In the genomic region with DNA sequence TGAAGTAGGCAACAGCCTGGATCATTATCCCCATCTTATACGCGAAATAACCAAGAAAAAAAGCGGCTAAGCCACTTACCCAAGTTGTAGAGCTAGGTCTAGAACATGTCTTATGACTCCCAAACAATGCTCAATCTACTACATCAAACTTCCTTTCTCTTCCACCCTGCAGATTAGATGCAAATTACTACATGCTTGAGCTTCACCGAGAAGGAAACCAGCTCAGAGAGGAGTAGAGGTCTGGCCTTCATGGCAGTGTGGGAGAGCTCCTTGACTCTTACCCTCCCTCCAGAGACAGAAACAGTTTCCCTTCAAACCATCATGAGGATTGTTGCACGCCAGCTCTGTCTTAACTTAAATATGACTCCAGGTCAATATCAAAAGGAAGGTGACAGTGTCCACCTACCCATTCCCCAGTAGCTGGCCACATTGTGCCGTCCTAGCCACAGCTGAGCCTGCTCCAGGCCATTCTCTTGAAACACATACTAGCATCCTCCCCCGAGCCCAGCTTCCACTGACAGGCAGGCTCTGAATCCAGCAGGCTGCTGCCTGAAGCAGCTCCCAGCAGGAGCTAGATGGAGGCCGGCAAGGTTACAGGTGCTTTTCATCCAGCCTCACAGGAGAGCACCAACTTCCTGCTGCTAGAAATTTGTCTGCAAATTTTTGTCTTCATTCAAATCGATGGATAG, we compare ENCODE assay signal across 20 cellular contexts. TPM values are rescaled to one million over a fixed set of nuclear protein-coding genes. Genes with fewer than 3 reads are reported as not detected.
DNase-seq lines count a peak whose midpoint lies in the region; ATAC-seq and TF ChIP-seq lines count a peak whose summit lies in the region.
"Had no signal": no experiment of that assay in that cellular context is flagged by ENCODE, and none has a peak within 500 bp of the region (broad histone marks: within the 10 kb centered on the region; RNA-seq: fewer than 3 reads in every experiment).

No MANE protein-coding gene starts in this region.

- peaks cover 6% of the 10 kb centered on the region; the same call in 1 of the 2 replicates for H3K27me3 Mint-ChIP-seq in WTC11 (ENCODE audit: low read depth)

- CTCF ChIA-PET in HCT116 (lab: Charles Lee): interaction anchor here (1.1 kb wide), 1 partner anchor 21 kb away, joined by 5 read pairs; no protein-coding TSS in a partner anchor
- CTCF ChIA-PET in WTC11 (lab: Charles Lee): interaction anchor here (1.0 to 5.6 kb wide), 9 partner anchors 12 to 513 kb away, joined by 3 to 52 read pairs (median 4); no protein-coding TSS in a partner anchor
- CTCF ChIA-PET in mammary epithelial cell (lab: Charles Lee; ENCODE audit: low non-redundant PET): no interaction called here

- 0 out of 2 replicates have a peak overlapping the region, but pooled peaks have one; percentile 7 for H3K9ac ChIP-seq in HCT116 (ENCODE audit: low read length)
- no peak overlapping the region for H3K9ac ChIP-seq in mammary epithelial cell (ENCODE audit: insufficient read depth, low read length)

- DNase-seq in AML-193 (lab: John Stamatoyannopoulos, UW) (peak; percentile 23 to 43), HCT116 (ENCODE audit: low read depth, low spot score) (no peak), WTC11 (ENCODE audit: low spot score) (peak; percentile 64), mesenteric fat pad (ENCODE audit: low spot score) (peak; percentile 59), mammary epithelial cell (no peak), occipital lobe (lab: John Stamatoyannopoulos, UW) (no peak)
- DNase-seq: activated CD4-positive, alpha-beta T cell treated with anti-CD3 and anti-CD28 coated beads for 36 hours; activated CD8-positive, alpha-beta memory T cell treated with anti-CD3 and anti-CD28 coated beads, Interleukin-2, amount 50 U/mL, for 4 hours; activated naive CD4-positive, alpha-beta T cell; CD8-positive, alpha-beta memory T cell; erythroblast; NCI-H1092; nephron progenitor cell had no signal

- H3K79me2 ChIP-seq in HCT116 (ENCODE audit: insufficient read depth, low read length) (no peaks in the 10 kb centered on the region), mammary epithelial cell (ENCODE audit: insufficient read depth, low read length) (no peaks in the 10 kb centered on the region)

- no peaks in the 10 kb centered on the region for H3K27me3 ChIP-seq in HCT116 (ENCODE audit: insufficient read depth, low read length)
- no peaks in the 10 kb centered on the region for H3K27me3 ChIP-seq in mammary epithelial cell (ENCODE audit: insufficient read depth, low read length)
- H3K27me3 ChIP-seq: gastroesophageal sphincter had no signal

- H3K4me1 Mint-ChIP-seq in WTC11: peaks cover 38% of the 10 kb centered on the region
- H3K4me1 Mint-ChIP-seq: activated CD4-positive, alpha-beta T cell treated with anti-CD3 and anti-CD28 coated beads for 36 hours; CD8-positive, alpha-beta memory T cell had no signal

- no TSS peak for BruUV-seq in HCT116 (replicated peaks; lab: Mats Ljungman, UMichigan)
- no TSS peak for BruUV-seq in mammary epithelial cell (replicated peaks; lab: Mats Ljungman, UMichigan)

- no peak overlapping the region for H3K4me3 Mint-ChIP-seq in WTC11
- H3K4me3 Mint-ChIP-seq: activated CD4-positive, alpha-beta T cell treated with anti-CD3 and anti-CD28 coated beads for 36 hours; CD8-positive, alpha-beta memory T cell; nephron progenitor cell had no signal

- RAD21 ChIA-PET in HCT116 (lab: Charles Lee; ENCODE audit: low non-redundant PET in 1 of 2, low total read pairs in 2 of 2, uncharacterized antibody in 2 of 2, unreplicated experiment in 2 of 2): no interaction called here

- in situ Hi-C loops in mammary epithelial cell (cut with MboI; ENCODE audit: low sequenced_read_pairs in 2 of 2): no loop called here

- no peak for ATAC-seq in HCT116
- ATAC-seq in WTC11: peak; percentile 60
- ATAC-seq in GM18858 (IDR thresholded peaks at IDR 0.05; ENCODE audit: unreplicated experiment): no peak
- ATAC-seq in GM21576 (IDR thresholded peaks at IDR 0.05; ENCODE audit: unreplicated experiment): no peak
- ATAC-seq: activated CD4-positive, alpha-beta T cell treated with anti-CD3 and anti-CD28 coated beads for 36 hours; gastroesophageal sphincter had no signal

- TF ChIP-seq POLR2A in HCT116 (IDR thresholded peaks at IDR 0.05; ENCODE audit: borderline replicate concordance, extremely low read depth, insufficient read depth, insufficient read length): no peak

- intact Hi-C loops in HCT116 (cut with micrococcal nuclease): no loop called here
- intact Hi-C loops in mammary epithelial cell (cut with micrococcal nuclease): no loop called here

- POLR2A ChIA-PET in HCT116 (lab: Charles Lee): interaction anchor here (0.6 to 1.5 kb wide), 3 partner anchors 19 to 158 kb away, joined by 3 to 4 read pairs (median 3); partner anchors contain the start of gene HES1
- POLR2A ChIA-PET in WTC11 (lab: Charles Lee): interaction anchor here (0.6 to 1.0 kb wide), 4 partner anchors 8 to 477 kb away, joined by 3 to 5 read pairs (median 4); partner anchors contain the start of gene HES1

- H3K4me2 ChIP-seq in HCT116 (ENCODE audit: low read length): peak overlapping the region; percentile 20
- H3K4me2 ChIP-seq in mammary epithelial cell (ENCODE audit: insufficient read depth, low read depth, low read length): no peak overlapping the region

- 0 out of 2 replicates have a peak, but pooled peaks cover 3% of the 10 kb centered on the region for H3K9me3 Mint-ChIP-seq in WTC11

- H3K36me3 ChIP-seq in HCT116 (ENCODE audit: control insufficient read depth in 1 of 2, insufficient read depth in 2 of 2, low read length in 2 of 2) (no peaks in the 10 kb centered on the region), mammary epithelial cell (ENCODE audit: insufficient read depth, low read length) (no peaks in the 10 kb centered on the region)
- H3K36me3 ChIP-seq: gastroesophageal sphincter had no signal

- dilution Hi-C loops in mammary epithelial cell (cut with HindIII; ENCODE audit: low sequenced_read_pairs): no loop called here

- no peaks in the 10 kb centered on the region; the same call in 1 of the 2 replicates for H3K36me3 Mint-ChIP-seq in WTC11
- H3K36me3 Mint-ChIP-seq: CD8-positive, alpha-beta memory T cell had no signal

- H3K9me3 ChIP-seq in HCT116 (ENCODE audit: control insufficient read depth in 1 of 2, insufficient read depth in 1 of 2, low read depth in 1 of 2, low read length in 2 of 2): peaks cover 0 to 5% of the 10 kb centered on the region in 2 experiments; a peak in 1 of 4 replicates
- H3K9me3 ChIP-seq in mammary epithelial cell (replicated peaks; ENCODE audit: insufficient read depth, low read length): no peaks in the 10 kb centered on the region
- H3K9me3 ChIP-seq: gastroesophageal sphincter had no signal

- H3K4me1 ChIP-seq in HCT116 (ENCODE audit: control insufficient read depth in 1 of 2, insufficient read depth in 2 of 2, low read length in 2 of 2): peaks cover 62 to 71% of the 10 kb centered on the region in 2 experiments
- H3K4me1 ChIP-seq in mammary epithelial cell (ENCODE audit: insufficient read depth, low read length): peaks cover 18% of the 10 kb centered on the region

- H3K27ac ChIP-seq in HCT116 (ENCODE audit: low read depth, low read length) (peak overlapping the region; percentile 18), mammary epithelial cell (ENCODE audit: insufficient read depth, low read depth, low read length) (no peak overlapping the region)
- H3K27ac ChIP-seq: coronary artery, gastroesophageal sphincter had no signal

- H3K4me3 ChIP-seq in HCT116 (replicated peaks in 1 of 2; ENCODE audit: low read depth in 1 of 2, low read length in 2 of 2) (no peak overlapping the region), mammary epithelial cell (replicated peaks in 1 of 3; ENCODE audit: insufficient read depth in 1 of 3, low read depth in 2 of 3, low read length in 3 of 3) (no peak overlapping the region)
- H3K4me3 ChIP-seq: coronary artery, gastroesophageal sphincter, lung had no signal

- TF ChIP-seq RAD21 in HCT116 (IDR thresholded peaks at IDR 0.05; ENCODE audit: low read depth): no peak

- H4K20me1 ChIP-seq in HCT116 (ENCODE audit: insufficient read depth): no peaks in the 10 kb centered on the region
- H4K20me1 ChIP-seq in mammary epithelial cell (ENCODE audit: insufficient read depth, low read length): no peaks in the 10 kb centered on the region

- no peaks in the 10 kb centered on the region for H3K9me2 ChIP-seq in HCT116 (ENCODE audit: insufficient read depth)

- H2AFZ ChIP-seq in HCT116 (ENCODE audit: low read depth, low read length, poor library complexity, severe bottlenecking) (no peak overlapping the region), mammary epithelial cell (ENCODE audit: low read depth, low read length) (no peak overlapping the region)

- 66% methylated on average over 9 of the region's 9 CpGs for WGBS in mammary epithelial cell (ENCODE audit: low coverage, missing lambda C conversion rate)

- H3K27ac Mint-ChIP-seq in WTC11: peak overlapping the region; percentile 97
- H3K27ac Mint-ChIP-seq: activated CD4-positive, alpha-beta T cell treated with anti-CD3 and anti-CD28 coated beads for 36 hours had no signal

- TF ChIP-seq CTCF in HCT116 (IDR thresholded peaks at IDR 0.05 in 2 of 3, conservative IDR thresholded peaks at IDR 0.05 in 1 of 3; ENCODE audit: borderline replicate concordance in 1 of 3, insufficient read depth in 1 of 3, low read depth in 2 of 3, low read length in 2 of 3) (no peak), WTC11 (IDR thresholded peaks at IDR 0.05) (no peak), mammary epithelial cell (conservative IDR thresholded peaks at IDR 0.05 in 1 of 2, IDR thresholded peaks at IDR 0.05 in 1 of 2; ENCODE audit: extremely low read depth in 1 of 2, insufficient read depth in 1 of 2, low read depth in 1 of 2, low read length in 2 of 2) (no peak)

TF ChIP-seq in HCT116, 20 proteins besides CTCF, POLR2A, EP300 and RAD21 (continues in another document):
- TF ChIP-seq SP1 (IDR thresholded peaks at IDR 0.05; ENCODE audit: low read depth) (no peak), SRF (IDR thresholded peaks at IDR 0.05; ENCODE audit: low read depth) (no peak), ZFX (IDR thresholded peaks at IDR 0.05) (no peak)

TF ChIP-seq in WTC11, 78 proteins besides CTCF, POLR2A, EP300 and RAD21:
- TF ChIP-seq ZNF423 (CRISPR knock-in tag; IDR thresholded peaks at IDR 0.05) (0 out of 2 replicates have a peak, but pooled peaks have one; percentile 34), TEAD4 (CRISPR knock-in tag; IDR thresholded peaks at IDR 0.05) (no peak), MAX (CRISPR knock-in tag; IDR thresholded peaks at IDR 0.05) (peak; percentile 53; the same call in 1 of the 2 replicates), ELF4 (CRISPR knock-in tag; IDR thresholded peaks at IDR 0.05; ENCODE audit: low read depth) (no peak)

RNA-seq across cellular contexts. Expression of gene CPN2, which starts 56.8 kb away (rescaled TPM):
- total RNA-seq in HCT116 (2021; ENCODE audit: unreplicated experiment): not detected
- polyA plus RNA-seq in HCT116 (2012): 0.03 TPM in 1 of 2 replicates, not detected in the other
- total RNA-seq in WTC11 (2021): 0.09 to 0.14 TPM in 2 of 3 replicates, not detected in the other
- total RNA-seq in mesenteric fat pad: 0.16 TPM
- total RNA-seq in mammary epithelial cell: not detected
- polyA plus RNA-seq in mammary epithelial cell: not detected
- not detected for polyA minus RNA-seq in mammary epithelial cell
- not detected for total RNA-seq in occipital lobe
- total RNA-seq: activated CD4-positive, alpha-beta T cell treated with anti-CD3 and anti-CD28 coated beads for 36 hours; astrocyte; CD8-positive, alpha-beta memory T cell; gastroesophageal sphincter; lung had no signal
- polyA plus RNA-seq: AG04450; CD8-positive, alpha-beta memory T cell; lung had no signal

Comparison
In these comparisons a context has a peak if more than half of its experiments do, and no peak if none do; other contexts are left out.
1. DNase-seq: peak in AML-193 (2 of 2), WTC11 (single experiment) and mesenteric fat pad (single experiment); none in HCT116 (single experiment), mammary epithelial cell (single experiment) and occipital lobe (single experiment).